ENCODE assay signal across 1 cellular context in the genomic region with DNA sequence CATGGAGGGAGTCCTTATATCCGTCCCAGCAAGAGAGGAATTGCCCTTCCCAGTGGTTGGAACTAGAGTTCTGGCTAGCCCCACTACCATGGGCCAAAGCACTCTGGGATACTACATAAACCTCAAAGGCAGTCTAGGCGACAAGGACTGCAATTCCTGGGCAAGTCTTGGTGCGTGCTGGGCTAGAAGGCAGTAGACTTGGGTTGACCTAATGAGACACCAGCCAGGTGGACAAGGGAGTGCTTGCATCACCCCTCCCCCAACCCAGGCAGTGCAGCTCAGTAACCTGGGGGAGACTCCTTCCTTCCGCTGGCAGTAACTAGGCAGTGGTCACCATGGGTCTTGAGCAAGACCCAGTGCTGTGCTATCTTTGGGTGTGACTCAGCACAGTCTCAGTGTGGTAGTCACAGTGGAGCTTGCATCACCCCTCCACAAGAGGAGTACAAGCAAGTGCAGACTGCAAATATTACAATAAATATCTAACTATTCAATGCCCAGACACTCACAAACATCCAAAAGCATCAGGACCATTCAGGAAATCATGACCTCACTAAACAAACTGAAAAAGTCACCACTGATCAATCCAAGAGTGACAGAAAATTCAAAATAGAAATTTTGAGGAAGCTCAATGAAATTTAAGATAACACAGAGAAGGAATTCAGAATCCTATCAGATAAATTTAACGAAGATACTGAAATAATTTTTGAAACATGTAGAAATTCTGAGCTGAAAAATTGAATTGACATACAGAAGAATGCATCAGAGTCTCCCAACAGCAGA.
TF ChIP-seq lines count a peak whose summit lies in the region.

No MANE protein-coding gene starts in this region.

TF ChIP-seq in GM23338, 12 proteins besides CTCF, POLR2A, EP300 and RAD21 (continued from another document):
- TF ChIP-seq, protein P1, sequence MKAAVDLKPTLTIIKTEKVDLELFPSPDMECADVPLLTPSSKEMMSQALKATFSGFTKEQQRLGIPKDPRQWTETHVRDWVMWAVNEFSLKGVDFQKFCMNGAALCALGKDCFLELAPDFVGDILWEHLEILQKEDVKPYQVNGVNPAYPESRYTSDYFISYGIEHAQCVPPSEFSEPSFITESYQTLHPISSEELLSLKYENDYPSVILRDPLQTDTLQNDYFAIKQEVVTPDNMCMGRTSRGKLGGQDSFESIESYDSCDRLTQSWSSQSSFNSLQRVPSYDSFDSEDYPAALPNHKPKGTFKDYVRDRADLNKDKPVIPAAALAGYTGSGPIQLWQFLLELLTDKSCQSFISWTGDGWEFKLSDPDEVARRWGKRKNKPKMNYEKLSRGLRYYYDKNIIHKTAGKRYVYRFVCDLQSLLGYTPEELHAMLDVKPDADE (IDR thresholded peaks at IDR 0.05) = no peak
- TF ChIP-seq, protein P2, sequence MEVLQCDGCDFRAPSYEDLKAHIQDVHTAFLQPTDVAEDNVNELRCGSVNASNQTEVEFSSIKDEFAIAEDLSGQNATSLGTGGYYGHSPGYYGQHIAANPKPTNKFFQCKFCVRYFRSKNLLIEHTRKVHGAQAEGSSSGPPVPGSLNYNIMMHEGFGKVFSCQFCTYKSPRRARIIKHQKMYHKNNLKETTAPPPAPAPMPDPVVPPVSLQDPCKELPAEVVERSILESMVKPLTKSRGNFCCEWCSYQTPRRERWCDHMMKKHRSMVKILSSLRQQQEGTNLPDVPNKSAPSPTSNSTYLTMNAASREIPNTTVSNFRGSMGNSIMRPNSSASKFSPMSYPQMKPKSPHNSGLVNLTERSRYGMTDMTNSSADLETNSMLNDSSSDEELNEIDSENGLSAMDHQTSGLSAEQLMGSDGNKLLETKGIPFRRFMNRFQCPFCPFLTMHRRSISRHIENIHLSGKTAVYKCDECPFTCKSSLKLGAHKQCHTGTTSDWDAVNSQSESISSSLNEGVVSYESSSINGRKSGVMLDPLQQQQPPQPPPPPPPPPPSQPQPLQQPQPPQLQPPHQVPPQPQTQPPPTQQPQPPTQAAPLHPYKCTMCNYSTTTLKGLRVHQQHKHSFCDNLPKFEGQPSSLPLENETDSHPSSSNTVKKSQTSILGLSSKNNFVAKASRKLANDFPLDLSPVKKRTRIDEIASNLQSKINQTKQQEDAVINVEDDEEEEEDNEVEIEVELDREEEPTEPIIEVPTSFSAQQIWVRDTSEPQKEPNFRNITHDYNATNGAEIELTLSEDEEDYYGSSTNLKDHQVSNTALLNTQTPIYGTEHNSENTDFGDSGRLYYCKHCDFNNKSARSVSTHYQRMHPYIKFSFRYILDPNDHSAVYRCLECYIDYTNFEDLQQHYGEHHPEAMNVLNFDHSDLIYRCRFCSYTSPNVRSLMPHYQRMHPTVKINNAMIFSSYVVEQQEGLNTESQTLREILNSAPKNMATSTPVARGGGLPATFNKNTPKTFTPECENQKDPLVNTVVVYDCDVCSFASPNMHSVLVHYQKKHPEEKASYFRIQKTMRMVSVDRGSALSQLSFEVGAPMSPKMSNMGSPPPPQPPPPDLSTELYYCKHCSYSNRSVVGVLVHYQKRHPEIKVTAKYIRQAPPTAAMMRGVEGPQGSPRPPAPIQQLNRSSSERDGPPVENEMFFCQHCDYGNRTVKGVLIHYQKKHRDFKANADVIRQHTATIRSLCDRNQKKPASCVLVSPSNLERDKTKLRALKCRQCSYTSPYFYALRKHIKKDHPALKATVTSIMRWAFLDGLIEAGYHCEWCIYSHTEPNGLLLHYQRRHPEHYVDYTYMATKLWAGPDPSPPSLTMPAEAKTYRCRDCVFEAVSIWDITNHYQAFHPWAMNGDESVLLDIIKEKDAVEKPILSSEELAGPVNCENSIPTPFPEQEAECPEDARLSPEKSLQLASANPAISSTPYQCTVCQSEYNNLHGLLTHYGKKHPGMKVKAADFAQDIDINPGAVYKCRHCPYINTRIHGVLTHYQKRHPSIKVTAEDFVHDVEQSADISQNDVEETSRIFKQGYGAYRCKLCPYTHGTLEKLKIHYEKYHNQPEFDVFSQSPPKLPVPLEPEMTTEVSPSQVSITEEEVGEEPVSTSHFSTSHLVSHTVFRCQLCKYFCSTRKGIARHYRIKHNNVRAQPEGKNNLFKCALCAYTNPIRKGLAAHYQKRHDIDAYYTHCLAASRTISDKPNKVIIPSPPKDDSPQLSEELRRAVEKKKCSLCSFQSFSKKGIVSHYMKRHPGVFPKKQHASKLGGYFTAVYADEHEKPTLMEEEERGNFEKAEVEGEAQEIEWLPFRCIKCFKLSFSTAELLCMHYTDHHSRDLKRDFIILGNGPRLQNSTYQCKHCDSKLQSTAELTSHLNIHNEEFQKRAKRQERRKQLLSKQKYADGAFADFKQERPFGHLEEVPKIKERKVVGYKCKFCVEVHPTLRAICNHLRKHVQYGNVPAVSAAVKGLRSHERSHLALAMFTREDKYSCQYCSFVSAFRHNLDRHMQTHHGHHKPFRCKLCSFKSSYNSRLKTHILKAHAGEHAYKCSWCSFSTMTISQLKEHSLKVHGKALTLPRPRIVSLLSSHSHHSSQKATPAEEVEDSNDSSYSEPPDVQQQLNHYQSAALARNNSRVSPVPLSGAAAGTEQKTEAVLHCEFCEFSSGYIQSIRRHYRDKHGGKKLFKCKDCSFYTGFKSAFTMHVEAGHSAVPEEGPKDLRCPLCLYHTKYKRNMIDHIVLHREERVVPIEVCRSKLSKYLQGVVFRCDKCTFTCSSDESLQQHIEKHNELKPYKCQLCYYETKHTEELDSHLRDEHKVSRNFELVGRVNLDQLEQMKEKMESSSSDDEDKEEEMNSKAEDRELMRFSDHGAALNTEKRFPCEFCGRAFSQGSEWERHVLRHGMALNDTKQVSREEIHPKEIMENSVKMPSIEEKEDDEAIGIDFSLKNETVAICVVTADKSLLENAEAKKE (CRISPR knock-in tag; IDR thresholded peaks at IDR 0.05) = no peak
- TF ChIP-seq POLR2AphosphoS5 (IDR thresholded peaks at IDR 0.05; ENCODE audit: low read depth) (no peak), ZNF331 (CRISPR knock-in tag; IDR thresholded peaks at IDR 0.05; ENCODE audit: low read depth) (no peak), NANOG (IDR thresholded peaks at IDR 0.05; ENCODE audit: borderline replicate concordance) (no peak)
